In the genomic region with DNA sequence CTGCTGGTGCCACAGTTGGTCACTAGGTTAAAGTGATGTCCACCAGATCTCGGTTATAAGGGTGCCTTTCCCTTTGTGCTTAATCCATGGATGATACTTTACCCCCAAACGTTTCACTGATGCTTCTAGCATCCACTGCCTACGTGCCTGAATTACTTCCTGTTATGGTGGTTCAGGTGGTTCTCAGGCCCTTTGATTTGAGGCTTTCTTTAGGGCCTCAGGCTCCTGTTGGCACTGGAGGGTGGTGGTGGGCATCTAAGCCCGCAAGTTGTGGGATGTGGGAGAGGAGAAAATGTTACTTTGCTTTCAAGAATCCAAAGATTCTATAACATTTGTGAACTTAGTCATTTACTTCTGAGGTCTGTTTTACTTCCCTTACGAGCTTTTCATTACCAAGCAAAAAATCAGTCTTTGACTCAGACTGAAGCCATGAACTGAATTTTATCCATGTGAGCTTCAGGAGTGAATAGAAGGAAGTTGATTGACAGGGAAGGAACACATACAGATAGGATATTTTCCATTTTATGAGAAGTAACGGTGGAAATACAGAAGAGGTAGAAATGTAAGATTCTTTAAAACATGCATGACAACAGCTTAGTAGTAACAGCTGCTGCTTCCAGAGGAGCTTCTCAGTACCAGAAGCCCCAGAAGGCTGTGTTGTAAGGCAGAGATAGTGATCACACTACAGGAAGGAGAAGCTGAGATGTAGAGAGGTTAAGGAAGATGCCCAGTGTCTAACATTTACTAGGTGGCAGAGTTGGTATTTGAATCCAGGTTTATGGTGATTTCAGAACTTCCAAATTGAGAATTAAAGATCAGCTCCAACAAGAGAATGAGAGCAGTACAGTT, we compare ENCODE assay signal across 10 cellular contexts.
DNase-seq lines count a peak whose midpoint lies in the region; ATAC-seq and TF ChIP-seq lines count a peak whose summit lies in the region.
"Had no signal": no experiment of that assay in that cellular context is flagged by ENCODE, and none has a peak within 500 bp of the region (broad histone marks: within the 10 kb centered on the region; RNA-seq: fewer than 3 reads in every experiment).

No MANE protein-coding gene starts in this region.

- H3K27me3 ChIP-seq in DOHH2 (ENCODE audit: control insufficient read depth, low read length) (no peaks in the 10 kb centered on the region), Karpas-422 (ENCODE audit: low read length) (no peaks in the 10 kb centered on the region)

- H3K4me3 Mint-ChIP-seq in activated naive CD8-positive, alpha-beta T cell treated with anti-CD3 and anti-CD28 coated beads, Interleukin-2, amount 50 U/mL, for 24 hours = no peak overlapping the region
- no peak overlapping the region for H3K4me3 Mint-ChIP-seq in osteocyte (ENCODE audit: unreplicated experiment)
- H3K4me3 Mint-ChIP-seq: central memory CD8-positive, alpha-beta T cell had no signal

- TF ChIP-seq CTCF in DOHH2 (IDR thresholded peaks at IDR 0.05; ENCODE audit: low read depth, low read length, poor library complexity, severe bottlenecking) = no peak
- TF ChIP-seq CTCF in osteocyte (IDR thresholded peaks at IDR 0.05) = no peak
- no peak for TF ChIP-seq CTCF in omental fat pad (IDR thresholded peaks at IDR 0.05)

- peaks cover 75% of the 10 kb centered on the region for H3K36me3 ChIP-seq in DOHH2 (ENCODE audit: control insufficient read depth, low read length)
- peaks cover 3% of the 10 kb centered on the region; the same call in 1 of the 2 replicates for H3K36me3 ChIP-seq in Karpas-422 (ENCODE audit: insufficient read depth, low read length)

- H3K9me3 Mint-ChIP-seq in activated naive CD8-positive, alpha-beta T cell treated with anti-CD3 and anti-CD28 coated beads, Interleukin-2, amount 50 U/mL, for 24 hours = peaks cover 16% of the 10 kb centered on the region
- H3K9me3 Mint-ChIP-seq in osteocyte (ENCODE audit: unreplicated experiment) = no peaks in the 10 kb centered on the region
- H3K9me3 Mint-ChIP-seq: central memory CD8-positive, alpha-beta T cell had no signal

- DNase-seq in Karpas-422 (no peak), osteocyte (ENCODE audit: extremely low spot score, unreplicated experiment) (no peak), omental fat pad (ENCODE audit: low spot score) (no peak), NCI-H1930 (lab: John Stamatoyannopoulos, UW) (no peak)
- DNase-seq in activated naive CD8-positive, alpha-beta T cell treated with anti-CD3 and anti-CD28 coated beads, Interleukin-2, amount 50 U/mL, for 24 hours = no peak
- DNase-seq: NCI-H1436 had no signal

- peak overlapping the region; percentile 85 for H3K27ac Mint-ChIP-seq in activated naive CD8-positive, alpha-beta T cell treated with anti-CD3 and anti-CD28 coated beads, Interleukin-2, amount 50 U/mL, for 24 hours
- H3K27ac Mint-ChIP-seq in osteocyte (ENCODE audit: unreplicated experiment) = peak overlapping the region; percentile 96

- peaks cover 56% of the 10 kb centered on the region for H3K36me3 Mint-ChIP-seq in activated naive CD8-positive, alpha-beta T cell treated with anti-CD3 and anti-CD28 coated beads, Interleukin-2, amount 50 U/mL, for 24 hours (ENCODE audit: low read depth)
- peaks cover 7% of the 10 kb centered on the region for H3K36me3 Mint-ChIP-seq in osteocyte (ENCODE audit: unreplicated experiment)

- H4K20me1 ChIP-seq in DOHH2 (ENCODE audit: control insufficient read depth, insufficient read depth, low read depth, low read length) (no peaks in the 10 kb centered on the region), Karpas-422 (ENCODE audit: insufficient read depth, low read depth, low read length) (no peaks in the 10 kb centered on the region)

- no peak overlapping the region for H3K9ac ChIP-seq in Karpas-422 (ENCODE audit: low read length)

- peak overlapping the region; percentile 47 for H3K27ac ChIP-seq in DOHH2 (ENCODE audit: low read depth, low read length)
- H3K27ac ChIP-seq in Karpas-422 (ENCODE audit: low read length) = peak overlapping the region; percentile 68

- no peak for ATAC-seq in activated naive CD8-positive, alpha-beta T cell treated with anti-CD3 and anti-CD28 coated beads, Interleukin-2, amount 50 U/mL, for 24 hours
- ATAC-seq in HG03196 (IDR thresholded peaks at IDR 0.05; ENCODE audit: unreplicated experiment) (no peak), GM18868 (IDR thresholded peaks at IDR 0.05; ENCODE audit: unreplicated experiment) (no peak), omental fat pad (ENCODE audit: low FRiP score) (no peak)

- H3K4me1 ChIP-seq in DOHH2 (ENCODE audit: control insufficient read depth, low read length) = peaks cover 90% of the 10 kb centered on the region
- peaks cover 54% of the 10 kb centered on the region for H3K4me1 ChIP-seq in Karpas-422 (ENCODE audit: low read length)

- H3K9me2 ChIP-seq in DOHH2 (replicated peaks; ENCODE audit: control insufficient read depth, low read length) (no peaks in the 10 kb centered on the region), Karpas-422 (replicated peaks; ENCODE audit: insufficient read depth, low read length) (no peaks in the 10 kb centered on the region)

- H3K4me3 ChIP-seq in DOHH2 (ENCODE audit: low read length) = peak overlapping the region; percentile 23; the same call in 1 of the 2 replicates
- no peak overlapping the region for H3K4me3 ChIP-seq in Karpas-422 (ENCODE audit: low read length)

- H3K4me2 ChIP-seq in DOHH2 (ENCODE audit: low read length) = peak overlapping the region; percentile 44
- no peak overlapping the region for H3K4me2 ChIP-seq in Karpas-422 (ENCODE audit: low read depth, low read length, poor library complexity, severe bottlenecking)

- H3K9me3 ChIP-seq in DOHH2 (ENCODE audit: control insufficient read depth, insufficient read depth, low read length) (no peaks in the 10 kb centered on the region), Karpas-422 (ENCODE audit: low read length) (no peaks in the 10 kb centered on the region)

- no peaks in the 10 kb centered on the region for H3K27me3 Mint-ChIP-seq in activated naive CD8-positive, alpha-beta T cell treated with anti-CD3 and anti-CD28 coated beads, Interleukin-2, amount 50 U/mL, for 24 hours
- H3K27me3 Mint-ChIP-seq in osteocyte (ENCODE audit: unreplicated experiment) = no peaks in the 10 kb centered on the region
- H3K27me3 Mint-ChIP-seq: central memory CD8-positive, alpha-beta T cell had no signal

- H3K79me2 ChIP-seq in DOHH2 (ENCODE audit: control insufficient read depth, low read length) (peaks cover 95% of the 10 kb centered on the region), Karpas-422 (ENCODE audit: low read length) (peaks cover 90% of the 10 kb centered on the region)

- H3K4me1 Mint-ChIP-seq in activated naive CD8-positive, alpha-beta T cell treated with anti-CD3 and anti-CD28 coated beads, Interleukin-2, amount 50 U/mL, for 24 hours = peaks cover 93% of the 10 kb centered on the region
- peaks cover 78% of the 10 kb centered on the region for H3K4me1 Mint-ChIP-seq in osteocyte (ENCODE audit: unreplicated experiment)

- no peak overlapping the region for H2AFZ ChIP-seq in Karpas-422 (ENCODE audit: low read length)

- H3F3A ChIP-seq in DOHH2 (ENCODE audit: control insufficient read depth, insufficient read depth) = peaks cover 25% of the 10 kb centered on the region
